11 cellular contexts compared by ENCODE assay signal in the genomic region with DNA sequence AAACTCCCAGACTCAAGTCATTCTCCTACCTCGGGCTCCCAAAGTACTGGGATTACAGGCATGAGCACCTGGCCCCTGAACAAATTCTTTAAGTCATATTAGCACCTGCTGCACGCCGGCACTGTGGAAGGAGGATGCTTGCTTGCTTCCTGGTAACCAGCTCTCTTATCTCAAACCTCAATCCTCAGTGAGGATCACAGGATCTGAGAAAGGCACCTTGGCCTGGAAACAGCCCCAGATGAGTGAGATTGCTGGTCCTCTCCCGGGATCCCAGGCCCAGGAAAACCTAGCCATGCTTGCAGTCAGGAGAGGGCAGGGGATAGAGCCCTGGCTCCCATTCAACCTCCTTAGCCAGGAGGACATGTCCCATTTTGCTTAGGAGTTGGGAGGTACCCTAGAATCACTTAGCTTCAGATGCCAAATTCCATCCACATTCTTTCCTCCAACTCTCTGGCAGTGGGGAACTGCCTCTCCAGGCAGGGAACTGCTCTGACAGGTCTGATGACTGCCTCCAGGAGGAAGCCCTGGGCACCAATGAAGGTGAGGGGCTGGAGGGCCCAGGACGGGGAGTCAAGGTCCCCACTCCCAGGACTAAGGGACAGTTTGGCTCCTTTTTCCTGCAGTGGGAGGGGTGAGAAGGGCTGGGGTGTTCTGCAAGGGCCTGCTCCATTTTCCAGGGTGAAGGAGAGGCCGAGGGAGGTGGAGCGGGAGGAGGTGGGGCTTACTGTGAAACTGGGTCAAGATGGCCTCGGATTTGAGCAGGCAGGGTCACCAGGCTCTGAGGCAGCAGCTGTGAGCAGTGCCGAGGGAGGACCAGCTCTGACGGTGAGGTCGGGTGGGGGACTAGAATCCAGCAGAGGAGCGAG. TPM values are rescaled to one million over a fixed set of nuclear protein-coding genes. Genes with fewer than 3 reads are reported as not detected.
A peak's percentile ranks its signal among the peaks of the same experiment; 100 is the strongest.
DNase-seq lines count a peak whose midpoint lies in the region; ATAC-seq and TF ChIP-seq lines count a peak whose summit lies in the region.
"Had no signal": no experiment of that assay in that cellular context is flagged by ENCODE, and none has a peak within 500 bp of the region (broad histone marks: within the 10 kb centered on the region; RNA-seq: fewer than 3 reads in every experiment).

No MANE protein-coding gene starts in this region.

- H3K27me3 ChIP-seq in heart left ventricle (no peaks in the 10 kb centered on the region), osteoblast (ENCODE audit: insufficient read depth, low read length) (no peaks in the 10 kb centered on the region)
- H3K27me3 ChIP-seq: BE2C had no signal

- TF ChIP-seq POLR2A in heart left ventricle (IDR thresholded peaks at IDR 0.05) (no peak), GM18505 (IDR thresholded peaks at IDR 0.05; ENCODE audit: borderline replicate concordance, extremely low read depth, insufficient read depth, insufficient read length) (no peak)

- no peak for TF ChIP-seq CTCF in 22Rv1 (IDR thresholded peaks at IDR 0.05)
- TF ChIP-seq CTCF in heart left ventricle (IDR thresholded peaks at IDR 0.05), result no peak
- TF ChIP-seq CTCF in osteoblast (IDR thresholded peaks at IDR 0.05; ENCODE audit: extremely low read depth, low read depth, low read length), result no peak

- WGBS in heart left ventricle, 4 donors, result 49 to 55% (median 53%) methylated on average over 12 of the region's 12 CpGs

- H4K20me1 ChIP-seq in osteoblast (ENCODE audit: insufficient read depth, low read length), result peaks cover 16% of the 10 kb centered on the region

- H3K4me2 ChIP-seq in osteoblast (ENCODE audit: insufficient read depth, low read length), result no peak overlapping the region

- H3K36me3 ChIP-seq in heart left ventricle (peaks cover 0 to 56% (median 42%) of the 10 kb centered on the region in 9 donors), osteoblast (ENCODE audit: insufficient read depth, low read length) (peaks cover 38% of the 10 kb centered on the region)
- H3K36me3 ChIP-seq: BE2C had no signal

- H2AFZ ChIP-seq in osteoblast (ENCODE audit: low read length), result no peak overlapping the region

- H3K79me2 ChIP-seq in osteoblast (ENCODE audit: insufficient read depth, low read length), result no peaks in the 10 kb centered on the region

- intact Hi-C loops in heart left ventricle (cut with DNase I), result loop anchor here in 3 of 10 donors (10.0 kb wide), 1 partner anchor 237 kb away; no protein-coding TSS in a partner anchor

- H3K4me3 ChIP-seq in heart left ventricle (peak overlapping the region in 5 of 12 donors; percentile 5 to 32 (median 29)), osteoblast (ENCODE audit: insufficient read depth, low read length) (no peak overlapping the region)

- H3K27ac ChIP-seq in 22Rv1 (peak overlapping the region; percentile 23; the same call in 1 of the 2 replicates), heart left ventricle (peak overlapping the region; percentile 42 to 83 (median 79)), osteoblast (ENCODE audit: low read depth, low read length) (no peak overlapping the region)

- DNase-seq in amniotic epithelial cell (ENCODE audit: low read depth) (peak; percentile 37), heart left ventricle (peak in 4 of 5 donors; percentile 56 to 79 (median 67)), osteoblast (ENCODE audit: insufficient read length, low spot score, missing footprints) (peak; percentile 63), NCI-H510A treated with DMSO at 0.1 percent for 48 hours (lab: John Stamatoyannopoulos, UW) (no peak), NCI-H1105 (lab: John Stamatoyannopoulos, UW) (no peak), cortex of kidney (lab: John Stamatoyannopoulos, UW) (no peak)
- DNase-seq: BE2C, T1000 had no signal

- peaks cover 4 to 30% (median 19%) of the 10 kb centered on the region in 12 donors for H3K4me1 ChIP-seq in heart left ventricle
- H3K4me1 ChIP-seq in osteoblast (ENCODE audit: insufficient read depth, low read length), result no peaks in the 10 kb centered on the region
- H3K4me1 ChIP-seq: BE2C had no signal

- no peaks in the 10 kb centered on the region for H3K9me3 ChIP-seq in heart left ventricle
- no peaks in the 10 kb centered on the region for H3K9me3 ChIP-seq in osteoblast (ENCODE audit: low read depth, low read length)
- H3K9me3 ChIP-seq: BE2C had no signal

- ATAC-seq in heart left ventricle (peak; percentile 54 to 75 (median 72)), GM18505 (IDR thresholded peaks at IDR 0.05; ENCODE audit: unreplicated experiment) (no peak)

RNA-seq across cellular contexts. Expression of gene GPR37L1, which starts 9.5 kb away (rescaled TPM):
- total RNA-seq in heart left ventricle, result under 1 TPM in 1 of 9 donors, not detected in 8; 0.05 TPM
- polyA plus RNA-seq in heart left ventricle, result under 1 TPM; 0.03 to 0.04 TPM
- not detected in 2 replicates for total RNA-seq in osteoblast
- total RNA-seq: NCI-H460 had no signal

RNA-seq across cellular contexts. Expression of gene ARL8A, which starts 12.3 kb away (rescaled TPM):
- total RNA-seq in heart left ventricle (10 to 100 TPM; 33.0 to 86.4 (median 75.6) TPM), osteoblast (24.2 and 25.0 TPM in 2 replicates)
- 10 to 100 TPM; 22.6 to 35.5 TPM for polyA plus RNA-seq in heart left ventricle

RNA-seq across cellular contexts. Expression of gene PTPN7, which starts 28.2 kb away (rescaled TPM):
- total RNA-seq in heart left ventricle (10 to 100 TPM in 1 of 9 donors, 1 to 10 TPM in 3, under 1 TPM in 4, not detected in 1; 0.30 to 10.3 (median 0.86) TPM), osteoblast (not detected in 2 replicates)
- under 1 TPM; 0.19 to 0.36 TPM for polyA plus RNA-seq in heart left ventricle
- total RNA-seq: NCI-H460 had no signal

Comparison
In these comparisons a context has a peak if more than half of its experiments do, and no peak if none do; other contexts are left out.
1. DNase-seq: peak in amniotic epithelial cell (single experiment), heart left ventricle (4 of 5) and osteoblast (single experiment); none in NCI-H510A treated with DMSO at 0.1 percent for 48 hours (single experiment), NCI-H1105 (single experiment) and cortex of kidney (single experiment).